In genomic region chr1:100350787-100351094, GRCh38 we compare ENCODE assay signal across 8 cellular contexts. TPM values are rescaled to one million over a fixed set of nuclear protein-coding genes. Genes with fewer than 3 reads are reported as not detected.
DNase-seq lines count a peak whose midpoint lies in the region; ATAC-seq and TF ChIP-seq lines count a peak whose summit lies in the region.

No MANE protein-coding gene starts in this region.

- H2BK15ac ChIP-seq in H9 (ENCODE audit: low read depth, low read length) = no peak overlapping the region

- no CpG with 5 or more reads among the region's 10 CpGs for WGBS in H9 (ENCODE audit: extremely low coverage, insufficient read length, low lambda C conversion rate)

- H2AFZ ChIP-seq in H9 (ENCODE audit: low read length) = no peak overlapping the region

- no peak overlapping the region for H4K5ac ChIP-seq in H9 (ENCODE audit: insufficient read length, low read depth, low read length)

- no peaks in the 10 kb centered on the region for H3K36me3 ChIP-seq in right atrium auricular region
- no peaks in the 10 kb centered on the region for H3K36me3 ChIP-seq in skeletal muscle tissue (ENCODE audit: control insufficient read depth in 3 of 3, insufficient read depth in 3 of 3, low read length in 3 of 3)

- H3K4ac ChIP-seq in H9 (ENCODE audit: low read depth, low read length) = no peak overlapping the region; the same call in 1 of the 2 replicates

- H3K4me1 Mint-ChIP-seq in H9 (peaks cover 19 to 25% of the 10 kb centered on the region in 2 experiments), WTC11 (peaks cover 26% of the 10 kb centered on the region)

- POLR2A ChIA-PET in WTC11 (lab: Charles Lee) = interaction anchor here (0.5 to 4.4 kb wide), 3 partner anchors 85 to 111 kb away, joined by 3 to 34 read pairs (median 13); partner anchors contain the start of genes DBT and RTCA

- H3K4me3 Mint-ChIP-seq in H9 (peak overlapping the region; percentile 92 to 97), WTC11 (peak overlapping the region; percentile 98)

- H2BK12ac ChIP-seq in H9 (ENCODE audit: insufficient read length, low read depth, low read length) = no peak overlapping the region

- DNase-seq in H9 = no peak
- DNase-seq in WTC11 (ENCODE audit: low spot score) = no peak
- no peak for DNase-seq in right atrium auricular region (ENCODE audit: low spot score)
- DNase-seq in NCI-H748 treated with DMSO at 0.1 percent for 48 hours (lab: John Stamatoyannopoulos, UW) = no peak
- no peak for DNase-seq in activated CD8-positive, alpha-beta memory T cell treated with anti-CD3 and anti-CD28 coated beads for 24 hours

- H3K27ac Mint-ChIP-seq in H9 (peak overlapping the region; percentile 95 to 99 (median 98)), WTC11 (peak overlapping the region; percentile 100)

- peaks cover 7% of the 10 kb centered on the region for H3K23me2 ChIP-seq in H9 (ENCODE audit: insufficient read length, low read depth, low read length, poor library complexity, severe bottlenecking)

- peak overlapping the region; percentile 94 for H3K27ac ChIP-seq in H9 (ENCODE audit: insufficient read length, low read depth, low read length)
- peak overlapping the region; percentile 94 to 96 for H3K27ac ChIP-seq in right atrium auricular region
- peak overlapping the region; percentile 84 for H3K27ac ChIP-seq in skeletal muscle tissue (ENCODE audit: low read depth, low read length)

- H3K36me3 Mint-ChIP-seq in H9 (ENCODE audit: insufficient read depth in 1 of 3, low read depth in 3 of 3) = peaks cover under 1 to 5% (median 2%) of the 10 kb centered on the region in 3 experiments; a peak in 6 of 7 replicates
- H3K36me3 Mint-ChIP-seq in WTC11 = no peaks in the 10 kb centered on the region

- no peaks in the 10 kb centered on the region for H3K27me3 ChIP-seq in H9 (ENCODE audit: insufficient read depth, low read length)
- no peaks in the 10 kb centered on the region for H3K27me3 ChIP-seq in right atrium auricular region
- H3K27me3 ChIP-seq in skeletal muscle tissue (ENCODE audit: control insufficient read depth in 3 of 3, insufficient read depth in 3 of 3, low read length in 3 of 3) = no peaks in the 10 kb centered on the region

- H3K18ac ChIP-seq in H9 (ENCODE audit: insufficient read length, low read depth, low read length) = peak overlapping the region; percentile 68

- H3K4me3 ChIP-seq in right atrium auricular region (peak overlapping the region; percentile 81 to 94), skeletal muscle tissue (ENCODE audit: low read length in 3 of 3) (peak overlapping the region; percentile 88 to 92 (median 90))

- TF ChIP-seq CTCF in H9 (conservative IDR thresholded peaks at IDR 0.05) (no peak), WTC11 (IDR thresholded peaks at IDR 0.05) (no peak), right atrium auricular region (IDR thresholded peaks at IDR 0.05) (no peak)

- H3K79me1 ChIP-seq in H9 (ENCODE audit: insufficient read depth, low read depth, low read length, poor library complexity, severe bottlenecking) = peaks cover 2% of the 10 kb centered on the region

- peaks cover 4% of the 10 kb centered on the region; the same call in 1 of the 2 replicates for H3K4me1 ChIP-seq in H9 (ENCODE audit: insufficient read depth, low read length)
- H3K4me1 ChIP-seq in right atrium auricular region = peaks cover 0 to 26% of the 10 kb centered on the region in 2 donors
- H3K4me1 ChIP-seq in skeletal muscle tissue (ENCODE audit: control insufficient read depth in 3 of 3, insufficient read depth in 3 of 3, low read length in 3 of 3) = peaks cover 14 to 29% (median 18%) of the 10 kb centered on the region in 3 donors

- CTCF ChIA-PET in WTC11 (lab: Charles Lee) = interaction anchor here (2.4 to 3.3 kb wide), 2 partner anchors 85 to 108 kb away, joined by 10 to 17 read pairs; partner anchors contain the start of gene RTCA

- no peak overlapping the region for H2BK20ac ChIP-seq in H9 (ENCODE audit: low read depth, low read length, poor library complexity, severe bottlenecking)

- no peak overlapping the region for H4K91ac ChIP-seq in H9 (ENCODE audit: insufficient read length, low read depth, low read length)

- 0 out of 2 replicates have a peak overlapping the region, but pooled peaks have one; percentile 66 for H3K14ac ChIP-seq in H9 (ENCODE audit: insufficient read depth, low read length)

- no peak overlapping the region for H2BK120ac ChIP-seq in H9 (ENCODE audit: low read depth, low read length, poor library complexity, severe bottlenecking)

- H3K79me2 ChIP-seq in H9 (ENCODE audit: insufficient read depth, low read length) = no peaks in the 10 kb centered on the region

- no peak overlapping the region for H3K56ac ChIP-seq in H9 (ENCODE audit: insufficient read length, low read depth, low read length)

- H3K23ac ChIP-seq in H9 (ENCODE audit: insufficient read length, low read depth, low read length) = no peak overlapping the region

- no peak for ATAC-seq in WTC11
- no peak for ATAC-seq in GM18517 (IDR thresholded peaks at IDR 0.05; ENCODE audit: unreplicated experiment)
- no peak for ATAC-seq in GM18519 (IDR thresholded peaks at IDR 0.05; ENCODE audit: low FRiP score, unreplicated experiment)

- H3K9ac ChIP-seq in H9 (ENCODE audit: extremely low read depth, insufficient read length, low read length) (no peak overlapping the region), skeletal muscle tissue (ENCODE audit: low read depth in 1 of 3, low read length in 3 of 3) (peak overlapping the region in 2 of 3 donors; percentile 74 to 82)

- H3K27me3 Mint-ChIP-seq in H9 (ENCODE audit: low read depth) (no peaks in the 10 kb centered on the region), WTC11 (ENCODE audit: low read depth) (no peaks in the 10 kb centered on the region; the same call in 1 of the 2 replicates)

- no peak overlapping the region for H4K8ac ChIP-seq in H9 (replicated peaks; ENCODE audit: insufficient read length, low read depth, low read length)

- no peaks in the 10 kb centered on the region for H3K9me3 ChIP-seq in H9 (ENCODE audit: control insufficient read depth, low read depth, low read length)
- no peaks in the 10 kb centered on the region for H3K9me3 ChIP-seq in right atrium auricular region
- no peaks in the 10 kb centered on the region for H3K9me3 ChIP-seq in skeletal muscle tissue (ENCODE audit: control insufficient read depth in 3 of 3, low read length in 3 of 3)

- H3K9me3 Mint-ChIP-seq in H9 (no peaks in the 10 kb centered on the region; a peak in 2 of 5 replicates), WTC11 (no peaks in the 10 kb centered on the region)

- no peak overlapping the region for H3T11ph ChIP-seq in H9 (ENCODE audit: low read length)

- no peak overlapping the region for H2AK5ac ChIP-seq in H9 (ENCODE audit: insufficient read length, low read length)

- H3K4me2 ChIP-seq in H9 (ENCODE audit: insufficient read depth, insufficient read length, low read length) = peak overlapping the region; percentile 55

- H2BK5ac ChIP-seq in H9 (ENCODE audit: insufficient read length, low read length) = no peak overlapping the region

- H4K20me1 ChIP-seq in H9 (ENCODE audit: control insufficient read depth, insufficient read depth, insufficient read length) = no peaks in the 10 kb centered on the region

TF ChIP-seq in WTC11, 78 proteins besides CTCF, POLR2A, EP300 and RAD21 (continues in another document):
- TF ChIP-seq IRF1 (CRISPR knock-in tag; IDR thresholded peaks at IDR 0.05) = no peak
- TF ChIP-seq RORB (CRISPR knock-in tag; IDR thresholded peaks at IDR 0.05) = no peak
- TF ChIP-seq ZNF512 (CRISPR knock-in tag; IDR thresholded peaks at IDR 0.05; ENCODE audit: borderline replicate concordance) = no peak
- no peak for TF ChIP-seq CBFB (CRISPR knock-in tag; IDR thresholded peaks at IDR 0.05; ENCODE audit: low read depth)
- TF ChIP-seq ZSCAN18 (CRISPR knock-in tag; IDR thresholded peaks at IDR 0.05) = no peak
- TF ChIP-seq MLX (CRISPR knock-in tag; IDR thresholded peaks at IDR 0.05) = no peak
- no peak for TF ChIP-seq CREB1 (CRISPR knock-in tag; IDR thresholded peaks at IDR 0.05)
- TF ChIP-seq OVOL2 (CRISPR knock-in tag; IDR thresholded peaks at IDR 0.05; ENCODE audit: borderline replicate concordance) = no peak

RNA-seq across cellular contexts. Expression of gene CDC14A, which starts 1.6 kb away (rescaled TPM):
- total RNA-seq in H9 (2021) = 8.4 and 8.9 TPM in 2 replicates
- total RNA-seq in WTC11 (2021) = 8.7 to 11.1 TPM (median 10.3 TPM) in 3 replicates
- total RNA-seq in right atrium auricular region = 1 to 10 TPM; 5.3 to 5.5 TPM
- 17.2 TPM for total RNA-seq in skeletal muscle tissue
